ENCODE assay signal across 15 cellular contexts in the genomic region with DNA sequence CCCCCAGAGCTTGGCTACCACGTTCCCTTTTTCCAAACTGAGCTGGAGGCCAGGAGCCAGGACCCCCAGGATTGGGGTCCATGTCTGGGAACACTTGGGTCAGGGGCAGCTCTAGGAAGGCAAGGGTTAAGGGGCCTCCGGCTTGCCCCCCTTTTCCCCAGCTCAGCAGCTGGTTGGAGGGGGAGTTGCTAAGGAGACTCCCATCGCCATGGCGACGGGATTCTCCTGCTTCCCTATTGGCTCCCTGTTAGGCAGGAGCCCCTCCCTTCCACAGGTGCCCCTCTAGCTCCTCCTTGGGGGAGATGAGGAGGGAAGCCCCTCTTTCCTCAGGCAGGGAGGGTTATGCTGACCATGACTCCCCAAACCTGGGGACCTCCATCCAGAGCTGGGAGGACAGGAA. TPM values are rescaled to one million over a fixed set of nuclear protein-coding genes. Genes with fewer than 3 reads are reported as not detected.
DNase-seq lines count a peak whose midpoint lies in the region; ATAC-seq and TF ChIP-seq lines count a peak whose summit lies in the region.
"Had no signal": no experiment of that assay in that cellular context is flagged by ENCODE, and none has a peak within 500 bp of the region (broad histone marks: within the 10 kb centered on the region; RNA-seq: fewer than 3 reads in every experiment).

No MANE protein-coding gene starts in this region.

- TF ChIP-seq EP300 in gastroesophageal sphincter (IDR thresholded peaks at IDR 0.05) = no peak

- H3K36me3 ChIP-seq in endodermal cell (ENCODE audit: control insufficient read depth, insufficient read depth, low read length) = no peaks in the 10 kb centered on the region
- H3K36me3 ChIP-seq in gastroesophageal sphincter = peaks cover 0 to 60% of the 10 kb centered on the region in 2 donors
- H3K36me3 ChIP-seq: ovary had no signal

- no peak overlapping the region for H3K9ac ChIP-seq in endodermal cell (ENCODE audit: extremely low read depth, low read length, poor library complexity, severe bottlenecking)

- H3K4me1 Mint-ChIP-seq in endodermal cell = no peaks in the 10 kb centered on the region

- no peaks in the 10 kb centered on the region for H3K36me3 Mint-ChIP-seq in endodermal cell (ENCODE audit: low read depth)

- H3K9me3 Mint-ChIP-seq in endodermal cell = no peaks in the 10 kb centered on the region
- H3K9me3 Mint-ChIP-seq: T-helper 1 cell treated with Interleukin-12 subunit alpha and Interleukin-12 subunit beta and Interleukin-4 antibody, amounts not matched to agents 30 μg/mL and 1 μg/mL, for 36 hours had no signal

- no peak overlapping the region for H3K4me3 Mint-ChIP-seq in endodermal cell
- H3K4me3 Mint-ChIP-seq: activated CD8-positive, alpha-beta memory T cell treated with anti-CD3 and anti-CD28 coated beads, Interleukin-2, amount 10 ng/mL, durations not matched to agents 7 days and 5 days; T-helper 1 cell treated with Interleukin-12 subunit alpha and Interleukin-12 subunit beta and Interleukin-4 antibody, amounts not matched to agents 30 μg/mL and 1 μg/mL, for 36 hours had no signal

- TF ChIP-seq CTCF in endodermal cell (conservative IDR thresholded peaks at IDR 0.05) (no peak), gastroesophageal sphincter (IDR thresholded peaks at IDR 0.05) (no peak)

- DNase-seq in NCI-H82 (lab: John Stamatoyannopoulos, UW) (peak; percentile 75), NCI-H82 treated with DMSO at 0.1 percent for 48 hours (lab: John Stamatoyannopoulos, UW; ENCODE audit: unreplicated experiment) (no peak), NCI-H524 (lab: John Stamatoyannopoulos, UW) (peak; percentile 32 to 65), endodermal cell (peak; percentile 85), superior temporal gyrus (ENCODE audit: extremely low spot score) (peak; percentile 69), HuH-7.5 (ENCODE audit: low spot score) (no peak), NCI-H2107 (lab: John Stamatoyannopoulos, UW) (no peak)
- DNase-seq: activated CD8-positive, alpha-beta memory T cell treated with anti-CD3 and anti-CD28 coated beads, Interleukin-2, amount 10 ng/mL, durations not matched to agents 7 days and 5 days; AML-193; aorta; NCI-H1930; ovary had no signal

- WGBS in endodermal cell (ENCODE audit: insufficient coverage in 1 of 2, insufficient read length in 1 of 2), 2 experiments = 40 to 50% methylated on average over 1 to 5 of the region's 5 CpGs
- WGBS in gastroesophageal sphincter (ENCODE audit: low coverage in 1 of 2), 2 donors = 20% methylated on average over 1 of the region's 5 CpGs; no CpG with 5 or more reads in 1 of the 2 donors

- H3K27ac Mint-ChIP-seq in endodermal cell = no peak overlapping the region
- H3K27ac Mint-ChIP-seq: activated CD8-positive, alpha-beta memory T cell treated with anti-CD3 and anti-CD28 coated beads, Interleukin-2, amount 10 ng/mL, durations not matched to agents 7 days and 5 days had no signal

- H3K4me3 ChIP-seq in endodermal cell (ENCODE audit: low read length) (no peak overlapping the region), gastroesophageal sphincter (no peak overlapping the region)
- H3K4me3 ChIP-seq: ovary, thoracic aorta had no signal

- TF ChIP-seq POLR2A in gastroesophageal sphincter (IDR thresholded peaks at IDR 0.05) = no peak

- H3K4me1 ChIP-seq in endodermal cell (ENCODE audit: control insufficient read depth, insufficient read depth, low read length) (no peaks in the 10 kb centered on the region), gastroesophageal sphincter (no peaks in the 10 kb centered on the region)

- H3K9me3 ChIP-seq in endodermal cell (ENCODE audit: control insufficient read depth, low read length) (no peaks in the 10 kb centered on the region), gastroesophageal sphincter (no peaks in the 10 kb centered on the region)
- H3K9me3 ChIP-seq: ovary, thoracic aorta had no signal

- ATAC-seq in gastroesophageal sphincter = no peak
- ATAC-seq: activated CD8-positive, alpha-beta memory T cell treated with anti-CD3 and anti-CD28 coated beads, Interleukin-2, amount 10 ng/mL, durations not matched to agents 7 days and 5 days had no signal

- H3K27ac ChIP-seq in endodermal cell (ENCODE audit: low read depth, low read length) = no peak overlapping the region
- H3K27ac ChIP-seq in gastroesophageal sphincter = no peak overlapping the region
- H3K27ac ChIP-seq: ovary, thoracic aorta had no signal

- H3K27me3 ChIP-seq in endodermal cell (ENCODE audit: control insufficient read depth, insufficient read depth, low read length, poor library complexity, severe bottlenecking) (no peaks in the 10 kb centered on the region), gastroesophageal sphincter (peaks cover 20% of the 10 kb centered on the region)
- H3K27me3 ChIP-seq: ovary had no signal

- peaks cover 5% of the 10 kb centered on the region for H3K27me3 Mint-ChIP-seq in endodermal cell (ENCODE audit: insufficient read depth)
- H3K27me3 Mint-ChIP-seq: activated CD8-positive, alpha-beta memory T cell treated with anti-CD3 and anti-CD28 coated beads, Interleukin-2, amount 10 ng/mL, durations not matched to agents 7 days and 5 days had no signal

RNA-seq across cellular contexts. Expression of a gene that starts 33.9 kb away (rescaled TPM):
- total RNA-seq in endodermal cell = 1 to 10 TPM; 1.7 to 2.6 TPM
- polyA plus RNA-seq in endodermal cell (2013, experiment 1 of 2) = 2.0 TPM
- polyA plus RNA-seq in endodermal cell (2013, experiment 2 of 2) = 1.7 TPM
- 10 to 100 TPM in 2 of 4 donors, 1 to 10 TPM in 2; 7.3 to 22.5 (median 10.0) TPM for total RNA-seq in gastroesophageal sphincter

RNA-seq across cellular contexts. Expression of a gene that starts 48.9 kb away (rescaled TPM):
- total RNA-seq in endodermal cell (10 to 100 TPM; 53.3 to 59.5 TPM), gastroesophageal sphincter (10 to 100 TPM; 62.1 to 80.3 (median 69.8) TPM)
- polyA plus RNA-seq in endodermal cell (2013, experiment 1 of 2) = 32.7 TPM
- polyA plus RNA-seq in endodermal cell (2013, experiment 2 of 2) = 27.5 TPM

RNA-seq across cellular contexts. Expression of a gene that starts 50.9 kb away (rescaled TPM):
- total RNA-seq in endodermal cell = 100 to 1,000 TPM; 148 to 172 TPM
- 160 TPM for polyA plus RNA-seq in endodermal cell (2013, experiment 1 of 2)
- polyA plus RNA-seq in endodermal cell (2013, experiment 2 of 2) = 155 TPM
- total RNA-seq in gastroesophageal sphincter = 100 to 1,000 TPM; 144 to 177 (median 162) TPM

Comparison
In these comparisons a context has a peak if more than half of its experiments do, and no peak if none do; other contexts are left out.
1. DNase-seq: peak in NCI-H82 (single experiment), NCI-H524 (2 of 2), endodermal cell (single experiment) and superior temporal gyrus (single experiment); none in NCI-H82 treated with DMSO at 0.1 percent for 48 hours (single experiment), HuH-7.5 (single experiment) and NCI-H2107 (single experiment).